In genomic region chr3:9352917-9353823, GRCh38 we compare ENCODE assay signal across 2 cellular contexts.
TF ChIP-seq lines count a peak whose summit lies in the region.

No MANE protein-coding gene starts in this region.

TF ChIP-seq in HEK293, 187 proteins besides CTCF, POLR2A, EP300 and RAD21 (continues in another document):
- TF ChIP-seq ZNF391 (tag by site-specific recombination; IDR thresholded peaks at IDR 0.05; ENCODE audit: borderline replicate concordance, low read depth): no peak
- no peak for TF ChIP-seq HIC1 (tag by site-specific recombination; IDR thresholded peaks at IDR 0.05)
- no peak for TF ChIP-seq ZNF792 (tag by site-specific recombination; IDR thresholded peaks at IDR 0.05)
- TF ChIP-seq ZNF521 (tag by site-specific recombination; IDR thresholded peaks at IDR 0.05): no peak
- TF ChIP-seq MZF1 (tag by site-specific recombination; IDR thresholded peaks at IDR 0.05; ENCODE audit: borderline replicate concordance): no peak
- no peak for TF ChIP-seq ZNF266 (tag by site-specific recombination; IDR thresholded peaks at IDR 0.05; ENCODE audit: low read depth)
- TF ChIP-seq SCRT2 (tag by site-specific recombination; IDR thresholded peaks at IDR 0.05): peak; percentile 62
- no peak for TF ChIP-seq OVOL3 (tag by site-specific recombination; IDR thresholded peaks at IDR 0.05)
- no peak for TF ChIP-seq ZNF184 (tag by site-specific recombination; IDR thresholded peaks at IDR 0.05)
- no peak for TF ChIP-seq KLF17 (tag by site-specific recombination; IDR thresholded peaks at IDR 0.05)
- TF ChIP-seq ZIC2 (tag by site-specific recombination; IDR thresholded peaks at IDR 0.05): no peak
- no peak for TF ChIP-seq REPIN1 (tag by site-specific recombination; IDR thresholded peaks at IDR 0.05; ENCODE audit: low read depth)
- TF ChIP-seq ZNF341 (tag by site-specific recombination; IDR thresholded peaks at IDR 0.05; ENCODE audit: low read depth): no peak
- TF ChIP-seq SETDB1 (IDR thresholded peaks at IDR 0.05; ENCODE audit: insufficient read length, low read length): no peak
- no peak for TF ChIP-seq ZNF140 (tag by site-specific recombination; IDR thresholded peaks at IDR 0.05)
- TF ChIP-seq PRDM4 (tag by site-specific recombination; IDR thresholded peaks at IDR 0.05): no peak
- TF ChIP-seq FEZF1 (tag by site-specific recombination; IDR thresholded peaks at IDR 0.05): peak; percentile 92
- TF ChIP-seq ZNF394 (tag by site-specific recombination; IDR thresholded peaks at IDR 0.05; ENCODE audit: borderline replicate concordance): no peak
- TF ChIP-seq ZSCAN30 (tag by site-specific recombination; IDR thresholded peaks at IDR 0.05): no peak
- TF ChIP-seq YY1 (tag by site-specific recombination; IDR thresholded peaks at IDR 0.05): no peak
- peak; percentile 75 for TF ChIP-seq ZNF660 (tag by site-specific recombination; IDR thresholded peaks at IDR 0.05)
- no peak for TF ChIP-seq ZNF510 (tag by site-specific recombination; IDR thresholded peaks at IDR 0.05; ENCODE audit: insufficient replicate concordance)
- TF ChIP-seq ZNF654 (tag by site-specific recombination; IDR thresholded peaks at IDR 0.05; ENCODE audit: low read depth): peak; percentile 97
- TF ChIP-seq ZSCAN18 (tag by site-specific recombination; IDR thresholded peaks at IDR 0.05): no peak
- TF ChIP-seq ZNF561 (tag by site-specific recombination; IDR thresholded peaks at IDR 0.05; ENCODE audit: borderline replicate concordance): 0 out of 2 replicates have a peak, but pooled peaks have one; percentile 20
- no peak for TF ChIP-seq ZNF416 (tag by site-specific recombination; IDR thresholded peaks at IDR 0.05)
- TF ChIP-seq ZNF639 (tag by site-specific recombination; IDR thresholded peaks at IDR 0.05): no peak

TF ChIP-seq in H1, 55 proteins besides CTCF, POLR2A, EP300 and RAD21:
- TF ChIP-seq GABPA (IDR thresholded peaks at IDR 0.05; ENCODE audit: borderline replicate concordance, insufficient read depth, low read length) (no peak), PHF8 (conservative IDR thresholded peaks at IDR 0.05; ENCODE audit: low read depth, low read length) (no peak), KDM1A (IDR thresholded peaks at IDR 0.05; ENCODE audit: borderline replicate concordance, low read length) (no peak), TEAD4 (IDR thresholded peaks at IDR 0.05; ENCODE audit: low read depth, low read length) (peak; percentile 87), CREB1 (IDR thresholded peaks at IDR 0.05) (no peak), CHD7 (IDR thresholded peaks at IDR 0.05; ENCODE audit: insufficient replicate concordance, low read length) (peak; percentile 29), ATF2 (IDR thresholded peaks at IDR 0.05; ENCODE audit: low read length) (no peak)
